Comparison of ENCODE assay signal across 8 cellular contexts in the genomic region with DNA sequence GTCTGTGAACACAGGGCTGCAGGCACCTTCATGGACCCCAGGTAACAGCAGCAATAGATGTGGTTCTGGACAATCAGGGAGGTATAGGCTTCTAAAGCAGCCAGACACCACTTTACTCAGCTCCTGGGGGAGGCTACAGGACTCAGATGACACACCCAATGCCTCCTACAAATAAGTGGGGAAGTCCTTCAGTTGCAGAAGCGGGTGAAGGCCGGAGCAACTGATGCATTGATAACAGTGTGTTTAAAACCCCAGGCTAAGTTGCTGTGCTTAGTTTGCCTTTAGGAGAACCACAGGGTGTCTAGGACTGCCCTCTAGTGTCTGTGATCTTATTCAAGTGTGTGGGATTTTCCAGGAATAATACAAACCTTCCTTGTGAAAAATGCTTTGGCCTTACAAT. TPM values are rescaled to one million over a fixed set of nuclear protein-coding genes. Genes with fewer than 3 reads are reported as not detected.
DNase-seq lines count a peak whose midpoint lies in the region; ATAC-seq and FAIRE-seq lines count a peak whose summit lies in the region.

No MANE protein-coding gene starts in this region.

- H3K27me3 ChIP-seq in small intestine (ENCODE audit: control insufficient read depth in 2 of 2, insufficient read depth in 2 of 2, low read length in 2 of 2), result no peaks in the 10 kb centered on the region

- no peaks in the 10 kb centered on the region for H3K36me3 Mint-ChIP-seq in activated CD4-positive, alpha-beta T cell treated with anti-CD3 and anti-CD28 coated beads for 36 hours (ENCODE audit: low read depth)

- H3K27me3 Mint-ChIP-seq in activated CD4-positive, alpha-beta T cell treated with anti-CD3 and anti-CD28 coated beads for 36 hours, result peaks cover 16% of the 10 kb centered on the region

- POLR2A ChIA-PET in activated CD4-positive, alpha-beta T cell treated with anti-CD3 and anti-CD28 coated beads for 36 hours (lab: Charles Lee), result no interaction called here

- H3K4me1 Mint-ChIP-seq in activated CD4-positive, alpha-beta T cell treated with anti-CD3 and anti-CD28 coated beads for 36 hours, result no peaks in the 10 kb centered on the region

- no peak overlapping the region for H3K4me3 Mint-ChIP-seq in activated CD4-positive, alpha-beta T cell treated with anti-CD3 and anti-CD28 coated beads for 36 hours

- ATAC-seq in HG02852 (IDR thresholded peaks at IDR 0.05; ENCODE audit: unreplicated experiment), result peak; percentile 73
- peak; percentile 64 for ATAC-seq in Right ventricle myocardium superior (ENCODE audit: poor library complexity)
- no peak for ATAC-seq in activated CD4-positive, alpha-beta T cell treated with anti-CD3 and anti-CD28 coated beads for 36 hours

- DNase-seq in ELF-1 (ENCODE audit: low read depth, low spot score) (peak; percentile 74), Right ventricle myocardium superior (no peak), small intestine (peak; percentile 23), GF-D8 (lab: John Stamatoyannopoulos, UW) (no peak)
- no peak for DNase-seq in stimulated activated CD4-positive, alpha-beta T cell treated with anti-CD3 and anti-CD28 coated beads, Interleukin-15, amount 100 ng/mL, for 24 hours
- no peak for DNase-seq in activated CD4-positive, alpha-beta T cell treated with anti-CD3 and anti-CD28 coated beads for 36 hours

- CTCF ChIA-PET in activated CD4-positive, alpha-beta T cell treated with anti-CD3 and anti-CD28 coated beads for 36 hours (lab: Charles Lee), result no interaction called here

- intact Hi-C loops in Right ventricle myocardium superior (cut with DNase I), result no loop called here
- intact Hi-C loops in activated CD4-positive, alpha-beta T cell treated with anti-CD3 and anti-CD28 coated beads for 36 hours (cut with DNase I, micrococcal nuclease), result loop anchor here in 1 of 2 experiments (1.0 kb wide), 1 partner anchor 291 kb away; no protein-coding TSS in a partner anchor

- H3K27ac Mint-ChIP-seq in activated CD4-positive, alpha-beta T cell treated with anti-CD3 and anti-CD28 coated beads for 36 hours, result no peak overlapping the region

- FAIRE-seq in TTC549 (lab: Jason Lieb, UNC) (peak; percentile 79), small intestine (lab: Jason Lieb, UNC) (no peak)

- H3K4me3 ChIP-seq in small intestine (ENCODE audit: low read depth in 1 of 2, low read length in 2 of 2), result no peak overlapping the region

- no peak overlapping the region for H3K27ac ChIP-seq in small intestine (ENCODE audit: low read depth in 1 of 2, low read length in 1 of 2)

- H3K36me3 ChIP-seq in small intestine (ENCODE audit: control insufficient read depth in 2 of 2, insufficient read depth in 2 of 2, low read length in 2 of 2), result no peaks in the 10 kb centered on the region

- no peaks in the 10 kb centered on the region for H3K4me1 ChIP-seq in small intestine (ENCODE audit: control insufficient read depth in 2 of 2, insufficient read depth in 1 of 2, low read depth in 1 of 2, low read length in 1 of 2)

- WGBS in small intestine, 3 donors, result 0 to 5% (median 4%) methylated on average over 2 of the region's 2 CpGs

- no peaks in the 10 kb centered on the region for H3K9me3 ChIP-seq in small intestine (ENCODE audit: control insufficient read depth, low read depth)

- H3K9me3 Mint-ChIP-seq in activated CD4-positive, alpha-beta T cell treated with anti-CD3 and anti-CD28 coated beads for 36 hours (ENCODE audit: low read depth), result peaks cover 2% of the 10 kb centered on the region

RNA-seq across cellular contexts. Expression of a gene that starts 5.9 kb away (rescaled TPM):
- total RNA-seq in Right ventricle myocardium superior, result 1.1 TPM
- polyA plus RNA-seq in small intestine, result 1 to 10 TPM in 1 of 3 donors, under 1 TPM in 1, not detected in 1; 0.81 to 2.6 TPM
- total RNA-seq in activated CD4-positive, alpha-beta T cell treated with anti-CD3 and anti-CD28 coated beads for 36 hours, result not detected

Comparison
In these comparisons a context has a peak if more than half of its experiments do, and no peak if none do; other contexts are left out.
1. DNase-seq: peak in ELF-1 (single experiment) and small intestine (single experiment); none in Right ventricle myocardium superior (single experiment), stimulated activated CD4-positive, alpha-beta T cell treated with anti-CD3 and anti-CD28 coated beads, Interleukin-15, amount 100 ng/mL, for 24 hours (single experiment), GF-D8 (single experiment) and activated CD4-positive, alpha-beta T cell treated with anti-CD3 and anti-CD28 coated beads for 36 hours (single experiment).